ENCODE assay signal across 11 cellular contexts in the genomic region with DNA sequence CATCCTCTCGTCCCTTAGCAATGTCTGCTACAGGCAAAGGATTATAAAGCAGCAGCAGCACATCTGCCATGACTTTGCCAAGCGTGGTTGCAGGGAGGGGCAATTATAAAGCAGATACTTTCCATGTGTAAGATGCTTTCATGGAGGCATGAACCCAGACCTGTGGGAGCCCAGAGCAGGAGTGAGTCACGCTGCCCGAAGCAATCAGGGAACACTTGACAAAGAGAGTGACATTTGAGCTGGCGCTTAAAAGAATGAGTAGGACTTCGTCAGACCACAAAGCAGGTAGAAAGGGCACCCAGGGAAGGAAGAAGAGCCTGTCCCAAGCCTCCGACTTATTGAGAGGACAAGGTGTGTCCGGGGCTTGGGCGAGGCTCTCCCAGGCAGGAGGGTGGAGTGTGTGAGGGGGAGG.
A peak's percentile ranks its signal among the peaks of the same experiment; 100 is the strongest.
DNase-seq lines count a peak whose midpoint lies in the region; ATAC-seq and TF ChIP-seq lines count a peak whose summit lies in the region.
"Had no signal": no experiment of that assay in that cellular context is flagged by ENCODE, and none has a peak within 500 bp of the region (broad histone marks: within the 10 kb centered on the region; RNA-seq: fewer than 3 reads in every experiment).

No MANE protein-coding gene starts in this region.

- H3K4me1 ChIP-seq in GM23338 (ENCODE audit: insufficient read depth) (peaks cover 15% of the 10 kb centered on the region), Panc1 (ENCODE audit: control insufficient read depth, insufficient read depth, low read length) (no peaks in the 10 kb centered on the region)
- H3K4me1 ChIP-seq: tibial artery had no signal

- in situ Hi-C loops in Panc1 (cut with HindIII; ENCODE audit: low pct_unique_long_range_greater_than_20kb, low sequenced_read_pairs), result no loop called here

- H3K9me3 ChIP-seq in Panc1 (ENCODE audit: control insufficient read depth, insufficient read depth, low read depth, low read length), result no peaks in the 10 kb centered on the region
- H3K9me3 ChIP-seq: tibial artery had no signal

- ATAC-seq in GM23338, result no peak
- ATAC-seq in Panc1, result peak; percentile 23; the same call in 1 of the 2 replicates
- no peak for ATAC-seq in GM18909 (IDR thresholded peaks at IDR 0.05; ENCODE audit: poor library complexity, unreplicated experiment)
- ATAC-seq in GM19463 (IDR thresholded peaks at IDR 0.05; ENCODE audit: unreplicated experiment), result no peak

- H3K36me3 Mint-ChIP-seq in GM23338 (ENCODE audit: low read depth), result no peaks in the 10 kb centered on the region
- H3K36me3 Mint-ChIP-seq in activated T-helper 1 cell treated with anti-CD3 and anti-CD28 coated beads, Interleukin-12 subunit alpha, Interleukin-12 subunit beta, Interleukin-2, Interleukin-4 antibody, amounts not matched to agents 30 ng/mL and 10 ng/mL and 1 ng/mL, durations not matched to agents 14 hours and 24 hours and 36 hours (ENCODE audit: low read depth), result no peaks in the 10 kb centered on the region
- H3K36me3 Mint-ChIP-seq: activated naive CD8-positive, alpha-beta T cell had no signal

- peaks cover 10% of the 10 kb centered on the region for H3K4me1 Mint-ChIP-seq in GM23338
- H3K4me1 Mint-ChIP-seq in activated T-helper 1 cell treated with anti-CD3 and anti-CD28 coated beads, Interleukin-12 subunit alpha, Interleukin-12 subunit beta, Interleukin-2, Interleukin-4 antibody, amounts not matched to agents 30 ng/mL and 10 ng/mL and 1 ng/mL, durations not matched to agents 14 hours and 24 hours and 36 hours (ENCODE audit: low read depth), result no peaks in the 10 kb centered on the region

- intact Hi-C loops in Panc1 (cut with micrococcal nuclease; ENCODE audit: unreplicated experiment), result no loop called here
- intact Hi-C loops in activated T-helper 1 cell treated with anti-CD3 and anti-CD28 coated beads, Interleukin-12 subunit alpha, Interleukin-12 subunit beta, Interleukin-2, Interleukin-4 antibody, amounts not matched to agents 30 ng/mL and 10 ng/mL and 1 ng/mL, durations not matched to agents 14 hours and 24 hours and 36 hours (cut with micrococcal nuclease), result no loop called here

- H3K27me3 Mint-ChIP-seq in GM23338 (ENCODE audit: insufficient read depth, low read depth, poor library complexity), result peaks cover 3% of the 10 kb centered on the region
- H3K27me3 Mint-ChIP-seq in activated T-helper 1 cell treated with anti-CD3 and anti-CD28 coated beads, Interleukin-12 subunit alpha, Interleukin-12 subunit beta, Interleukin-2, Interleukin-4 antibody, amounts not matched to agents 30 ng/mL and 10 ng/mL and 1 ng/mL, durations not matched to agents 14 hours and 24 hours and 36 hours (ENCODE audit: insufficient read depth), result no peaks in the 10 kb centered on the region

- no peaks in the 10 kb centered on the region for H4K20me1 ChIP-seq in GM23338 (replicated peaks; ENCODE audit: insufficient read depth)

- H3K4me3 ChIP-seq in BJ (ENCODE audit: low read depth, low read length) (no peak overlapping the region), GM23338 (no peak overlapping the region), Panc1 (ENCODE audit: low read depth in 2 of 2, low read length in 2 of 2) (no peak overlapping the region), foreskin fibroblast (ENCODE audit: low read depth in 1 of 2, low read length in 2 of 2) (no peak overlapping the region)
- H3K4me3 ChIP-seq: tibial artery had no signal

- 0 out of 2 replicates have a peak, but pooled peaks cover 3% of the 10 kb centered on the region for H3K9me2 ChIP-seq in GM23338 (ENCODE audit: insufficient read depth)

- no peak overlapping the region for H3K4me2 ChIP-seq in GM23338

- H3K79me2 ChIP-seq in GM23338 (replicated peaks; ENCODE audit: insufficient read depth), result no peaks in the 10 kb centered on the region

- no peak overlapping the region for H2AFZ ChIP-seq in GM23338

- CTCF ChIA-PET in BJ (lab: Yijun Ruan, JAX), result no interaction called here
- CTCF ChIA-PET in Panc1 (lab: Charles Lee), result no interaction called here

- no peak overlapping the region for H3K4me3 Mint-ChIP-seq in GM23338
- H3K4me3 Mint-ChIP-seq in activated T-helper 1 cell treated with anti-CD3 and anti-CD28 coated beads, Interleukin-12 subunit alpha, Interleukin-12 subunit beta, Interleukin-2, Interleukin-4 antibody, amounts not matched to agents 30 ng/mL and 10 ng/mL and 1 ng/mL, durations not matched to agents 14 hours and 24 hours and 36 hours, result no peak overlapping the region
- H3K4me3 Mint-ChIP-seq: activated naive CD8-positive, alpha-beta T cell had no signal

- H3K27ac ChIP-seq in GM23338 (ENCODE audit: low read depth) (no peak overlapping the region), Panc1 (ENCODE audit: low read length) (no peak overlapping the region)
- H3K27ac ChIP-seq: tibial artery had no signal

- peaks cover 38% of the 10 kb centered on the region for H3K36me3 ChIP-seq in BJ (ENCODE audit: control insufficient read depth, insufficient read depth, low read length)
- H3K36me3 ChIP-seq in GM23338 (ENCODE audit: insufficient read depth), result no peaks in the 10 kb centered on the region
- peaks cover 57% of the 10 kb centered on the region for H3K36me3 ChIP-seq in Panc1 (ENCODE audit: control insufficient read depth, insufficient read depth, low read length)

- no peaks in the 10 kb centered on the region for H3K9me3 Mint-ChIP-seq in GM23338
- H3K9me3 Mint-ChIP-seq in activated T-helper 1 cell treated with anti-CD3 and anti-CD28 coated beads, Interleukin-12 subunit alpha, Interleukin-12 subunit beta, Interleukin-2, Interleukin-4 antibody, amounts not matched to agents 30 ng/mL and 10 ng/mL and 1 ng/mL, durations not matched to agents 14 hours and 24 hours and 36 hours, result no peaks in the 10 kb centered on the region
- H3K9me3 Mint-ChIP-seq: endodermal cell had no signal

- BruUV-seq in Panc1 (replicated peaks; lab: Mats Ljungman, UMichigan), result no TSS peak

- TF ChIP-seq CTCF in BJ (IDR thresholded peaks at IDR 0.05; ENCODE audit: insufficient read depth, low read depth, low read length) (no peak), GM23338 (conservative IDR thresholded peaks at IDR 0.05; ENCODE audit: low read depth in 2 of 2) (no peak), Panc1 (IDR thresholded peaks at IDR 0.05) (no peak), foreskin fibroblast (IDR thresholded peaks at IDR 0.05; ENCODE audit: low read depth, low read length) (no peak)

- peak; percentile 73 for DNase-seq in BJ (ENCODE audit: low read depth)
- DNase-seq in GM23338 (ENCODE audit: low spot score), result peak; percentile 38
- no peak for DNase-seq in Panc1 (ENCODE audit: low read depth, low spot score)
- peak; percentile 51 to 75 for DNase-seq in foreskin fibroblast
- DNase-seq in activated T-helper 1 cell treated with anti-CD3 and anti-CD28 coated beads, Interleukin-12 subunit alpha, Interleukin-12 subunit beta, Interleukin-2, Interleukin-4 antibody, amounts not matched to agents 30 ng/mL and 10 ng/mL and 1 ng/mL, durations not matched to agents 14 hours and 24 hours and 36 hours (ENCODE audit: low spot score), result no peak
- no peak for DNase-seq in epidermal melanocyte (ENCODE audit: insufficient read length, low spot score)
- DNase-seq: tibial artery had no signal

- no peaks in the 10 kb centered on the region for H3K27me3 ChIP-seq in BJ (ENCODE audit: control insufficient read depth, insufficient read depth, low read length)
- H3K27me3 ChIP-seq in GM23338 (ENCODE audit: insufficient read depth), result no peaks in the 10 kb centered on the region
- no peaks in the 10 kb centered on the region for H3K27me3 ChIP-seq in Panc1 (ENCODE audit: control insufficient read depth, insufficient read depth, low read length)
- H3K27me3 ChIP-seq: tibial artery had no signal

- 0 out of 2 replicates have a peak, but pooled peaks cover 4% of the 10 kb centered on the region for H3F3A ChIP-seq in GM23338 (replicated peaks; ENCODE audit: low read depth)

- POLR2A ChIA-PET in BJ (lab: Charles Lee) (no interaction called here), Panc1 (lab: Charles Lee) (no interaction called here)

- H3K27ac Mint-ChIP-seq in GM23338, result no peak overlapping the region
- no peak overlapping the region for H3K27ac Mint-ChIP-seq in activated T-helper 1 cell treated with anti-CD3 and anti-CD28 coated beads, Interleukin-12 subunit alpha, Interleukin-12 subunit beta, Interleukin-2, Interleukin-4 antibody, amounts not matched to agents 30 ng/mL and 10 ng/mL and 1 ng/mL, durations not matched to agents 14 hours and 24 hours and 36 hours
- H3K27ac Mint-ChIP-seq: activated naive CD8-positive, alpha-beta T cell; endodermal cell had no signal

TF ChIP-seq in GM23338, 12 proteins besides CTCF, POLR2A, EP300 and RAD21 (continues in another document):
- no peak for TF ChIP-seq POLR2AphosphoS5 (IDR thresholded peaks at IDR 0.05; ENCODE audit: low read depth)
- TF ChIP-seq NANOG (IDR thresholded peaks at IDR 0.05; ENCODE audit: borderline replicate concordance), result no peak
- TF ChIP-seq STAT1 (IDR thresholded peaks at IDR 0.05; ENCODE audit: unreplicated experiment), result no peak

Comparison
In these comparisons a context has a peak if more than half of its experiments do, and no peak if none do; other contexts are left out.
1. DNase-seq: peak in BJ (single experiment), GM23338 (single experiment) and foreskin fibroblast (2 of 2); none in Panc1 (single experiment), activated T-helper 1 cell treated with anti-CD3 and anti-CD28 coated beads, Interleukin-12 subunit alpha, Interleukin-12 subunit beta, Interleukin-2, Interleukin-4 antibody, amounts not matched to agents 30 ng/mL and 10 ng/mL and 1 ng/mL, durations not matched to agents 14 hours and 24 hours and 36 hours (single experiment) and epidermal melanocyte (single experiment).